ENCODE assay signal across 18 cellular contexts in genomic region chr1:3831689-3832088, GRCh38.
"Had no signal": no experiment of that assay in that cellular context is flagged by ENCODE, and none has a peak within 500 bp of the region (broad histone marks: within the 10 kb centered on the region; RNA-seq: fewer than 3 reads in every experiment).

No MANE protein-coding gene starts in this region.

- DNase-seq: activated CD4-positive, alpha-beta T cell treated with anti-CD3 and anti-CD28 coated beads for 1 hour; activated CD4-positive, alpha-beta T cell treated with anti-CD3 and anti-CD28 coated beads, Interleukin-2, amount 50 U/mL, for 4 hours; activated T-cell treated with anti-CD3 and anti-CD28 coated beads, Interleukin-2, amount 50 U/mL, for 1 hour; amygdala; body of pancreas; caudate nucleus; gastrocnemius medialis; heart left ventricle; left colon; midbrain; ovary; stimulated activated CD4-positive, alpha-beta T cell treated with anti-CD3 and anti-CD28 coated beads, Interleukin-12 subunit alpha, Interleukin-12 subunit beta, amount 100 ng/mL, for 4 hours; stimulated activated CD4-positive, alpha-beta T cell treated with anti-CD3 and anti-CD28 coated beads, Interleukin-2, amount 100 ng/mL, for 24 hours had no signal

- H3K4me1 Mint-ChIP-seq: neural progenitor cell; stimulated activated memory B cell treated with anti-CD40 and anti-IgM and Interleukin-4, amounts not matched to agents 10 μg/mL and 1 μg/mL and 100 μg/mL, for 72 hours had no signal

- H3K4me3 Mint-ChIP-seq: neural progenitor cell; stimulated activated memory B cell treated with anti-CD40 and anti-IgM and Interleukin-4, amounts not matched to agents 10 μg/mL and 1 μg/mL and 100 μg/mL, for 72 hours had no signal

- H3K9me3 Mint-ChIP-seq: activated naive CD4-positive, alpha-beta T cell treated with anti-CD3 and anti-CD28 coated beads, Interleukin-2, amount 50 U/mL, for 72 hours; activated T-helper 2 cell treated with anti-CD3 and anti-CD28 coated beads, Interferon-gamma antibody, Interleukin-2, Interleukin-4, amounts not matched to agents 10 μg/mL and 5 μg/mL and 100 μg/mL, durations not matched to agents 14 hours and 24 hours and 36 hours; neural progenitor cell; stimulated activated memory B cell treated with anti-CD40 and anti-IgM and Interleukin-4, amounts not matched to agents 10 μg/mL and 1 μg/mL and 100 μg/mL, for 72 hours had no signal

- ATAC-seq: activated naive CD4-positive, alpha-beta T cell treated with anti-CD3 and anti-CD28 coated beads, Interleukin-2, amount 50 U/mL, for 72 hours; body of pancreas; gastrocnemius medialis; heart left ventricle; left colon; stimulated activated memory B cell treated with anti-CD40 and anti-IgM and Interleukin-4, amounts not matched to agents 10 μg/mL and 1 μg/mL and 100 μg/mL, for 72 hours had no signal

- H3K27ac Mint-ChIP-seq: activated naive CD4-positive, alpha-beta T cell treated with anti-CD3 and anti-CD28 coated beads, Interleukin-2, amount 50 U/mL, for 72 hours; activated T-helper 2 cell treated with anti-CD3 and anti-CD28 coated beads, Interferon-gamma antibody, Interleukin-2, Interleukin-4, amounts not matched to agents 10 μg/mL and 5 μg/mL and 100 μg/mL, durations not matched to agents 14 hours and 24 hours and 36 hours; neural progenitor cell; stimulated activated memory B cell treated with anti-CD40 and anti-IgM and Interleukin-4, amounts not matched to agents 10 μg/mL and 1 μg/mL and 100 μg/mL, for 72 hours had no signal

- H3K4me3 ChIP-seq: body of pancreas, gastrocnemius medialis, heart left ventricle, lung, neural progenitor cell, ovary had no signal
